ENCODE assay signal across 8 cellular contexts in genomic region chrX:65821721-65822496, GRCh38.
A peak's percentile ranks its signal among the peaks of the same experiment; 100 is the strongest.
DNase-seq lines count a peak whose midpoint lies in the region; ATAC-seq and TF ChIP-seq lines count a peak whose summit lies in the region.

No MANE protein-coding gene starts in this region.

- H3K36me3 ChIP-seq in mucosa of rectum (ENCODE audit: control insufficient read depth in 2 of 2, insufficient read depth in 2 of 2, low read length in 2 of 2) (no peaks in the 10 kb centered on the region), transverse colon (no peaks in the 10 kb centered on the region)

- TF ChIP-seq POLR2A in transverse colon (IDR thresholded peaks at IDR 0.05) = no peak

- 60% methylated on average over 43 of the region's 48 CpGs; no CpG with 5 or more reads in 1 of the 2 donors for WGBS in transverse colon (ENCODE audit: low coverage in 1 of 2), 2 donors

- TF ChIP-seq CTCF in transverse colon (IDR thresholded peaks at IDR 0.05) (no peak), type B pancreatic cell (conservative IDR thresholded peaks at IDR 0.05) (no peak)

- H3K4me3 Mint-ChIP-seq in activated naive CD4-positive, alpha-beta T cell treated with anti-CD3 and anti-CD28 coated beads, Interleukin-2, amount 50 U/mL, for 24 hours = peak overlapping the region; percentile 82
- no peak overlapping the region for H3K4me3 Mint-ChIP-seq in type B pancreatic cell

- H3K4me3 ChIP-seq in mucosa of rectum (ENCODE audit: low read length in 2 of 2) (peak overlapping the region; percentile 48 to 57), transverse colon (peak overlapping the region in 3 of 4 donors; percentile 26 to 47 (median 28))

- no peak for TF ChIP-seq EP300 in transverse colon (IDR thresholded peaks at IDR 0.05; ENCODE audit: low read depth)

- ATAC-seq in GM21390 (IDR thresholded peaks at IDR 0.05; ENCODE audit: unreplicated experiment) = peak; percentile 74

- peak overlapping the region in 1 of 2 donors; percentile 57 for H3K9ac ChIP-seq in mucosa of rectum (ENCODE audit: low read depth in 1 of 2, low read length in 2 of 2)

- H3K4me1 Mint-ChIP-seq in activated naive CD4-positive, alpha-beta T cell treated with anti-CD3 and anti-CD28 coated beads, Interleukin-2, amount 50 U/mL, for 24 hours = peaks cover 7% of the 10 kb centered on the region
- H3K4me1 Mint-ChIP-seq in type B pancreatic cell (ENCODE audit: unreplicated experiment) = no peaks in the 10 kb centered on the region

- no peaks in the 10 kb centered on the region for H3K27me3 Mint-ChIP-seq in activated naive CD4-positive, alpha-beta T cell treated with anti-CD3 and anti-CD28 coated beads, Interleukin-2, amount 50 U/mL, for 24 hours
- H3K27me3 Mint-ChIP-seq in type B pancreatic cell = no peaks in the 10 kb centered on the region

- H3K27ac ChIP-seq in mucosa of rectum (ENCODE audit: low read depth in 2 of 2, low read length in 2 of 2) = no peak overlapping the region
- H3K27ac ChIP-seq in transverse colon = no peak overlapping the region

- in situ Hi-C loops in transverse colon (cut with MboI; ENCODE audit: low pct_ligation_motif_present in 1 of 4, low pct_unique_long_range_greater_than_20kb in 1 of 4, low sequenced_read_pairs in 3 of 4) = no loop called here

- H3K27me3 ChIP-seq in mucosa of rectum (ENCODE audit: control insufficient read depth in 2 of 2, insufficient read depth in 2 of 2, low read length in 2 of 2) = peaks cover 0 to 2% of the 10 kb centered on the region in 2 donors
- H3K27me3 ChIP-seq in transverse colon = no peaks in the 10 kb centered on the region

- intact Hi-C loops in transverse colon (cut with DNase I; ENCODE audit: low total_unique reads) = no loop called here

- no peaks in the 10 kb centered on the region for H3K36me3 Mint-ChIP-seq in activated naive CD4-positive, alpha-beta T cell treated with anti-CD3 and anti-CD28 coated beads, Interleukin-2, amount 50 U/mL, for 24 hours
- H3K36me3 Mint-ChIP-seq in type B pancreatic cell = no peaks in the 10 kb centered on the region

- H3K27ac Mint-ChIP-seq in activated naive CD4-positive, alpha-beta T cell treated with anti-CD3 and anti-CD28 coated beads, Interleukin-2, amount 50 U/mL, for 24 hours = peak overlapping the region; percentile 59
- no peak overlapping the region for H3K27ac Mint-ChIP-seq in type B pancreatic cell

- no peaks in the 10 kb centered on the region for H3K9me3 Mint-ChIP-seq in activated naive CD4-positive, alpha-beta T cell treated with anti-CD3 and anti-CD28 coated beads, Interleukin-2, amount 50 U/mL, for 24 hours
- H3K9me3 Mint-ChIP-seq in type B pancreatic cell = no peaks in the 10 kb centered on the region

- no peaks in the 10 kb centered on the region for H3K4me1 ChIP-seq in mucosa of rectum (ENCODE audit: control insufficient read depth in 2 of 2, insufficient read depth in 2 of 2, low read length in 2 of 2)
- H3K4me1 ChIP-seq in transverse colon = no peaks in the 10 kb centered on the region

- peak; percentile 35 for DNase-seq in NCI-H2171 treated with DMSO at 0.1 percent for 48 hours (lab: John Stamatoyannopoulos, UW)
- peak; percentile 53 for DNase-seq in transverse colon
- DNase-seq in GDM1 (lab: John Stamatoyannopoulos, UW) = no peak
- no peak for DNase-seq in type B pancreatic cell (ENCODE audit: extremely low spot score, unreplicated experiment)
- no peak for DNase-seq in HuH-7 (ENCODE audit: low spot score)

- H3K9me3 ChIP-seq in mucosa of rectum (ENCODE audit: control insufficient read depth in 2 of 2, low read length in 2 of 2) = no peaks in the 10 kb centered on the region
- H3K9me3 ChIP-seq in transverse colon = no peaks in the 10 kb centered on the region

Comparison
In these comparisons a context has a peak if more than half of its experiments do, and no peak if none do; other contexts are left out.
1. DNase-seq: peak in NCI-H2171 treated with DMSO at 0.1 percent for 48 hours (single experiment) and transverse colon (single experiment); none in GDM1 (single experiment), type B pancreatic cell (single experiment) and HuH-7 (single experiment).